ENCODE assay signal across 1 cellular context in the genomic region with DNA sequence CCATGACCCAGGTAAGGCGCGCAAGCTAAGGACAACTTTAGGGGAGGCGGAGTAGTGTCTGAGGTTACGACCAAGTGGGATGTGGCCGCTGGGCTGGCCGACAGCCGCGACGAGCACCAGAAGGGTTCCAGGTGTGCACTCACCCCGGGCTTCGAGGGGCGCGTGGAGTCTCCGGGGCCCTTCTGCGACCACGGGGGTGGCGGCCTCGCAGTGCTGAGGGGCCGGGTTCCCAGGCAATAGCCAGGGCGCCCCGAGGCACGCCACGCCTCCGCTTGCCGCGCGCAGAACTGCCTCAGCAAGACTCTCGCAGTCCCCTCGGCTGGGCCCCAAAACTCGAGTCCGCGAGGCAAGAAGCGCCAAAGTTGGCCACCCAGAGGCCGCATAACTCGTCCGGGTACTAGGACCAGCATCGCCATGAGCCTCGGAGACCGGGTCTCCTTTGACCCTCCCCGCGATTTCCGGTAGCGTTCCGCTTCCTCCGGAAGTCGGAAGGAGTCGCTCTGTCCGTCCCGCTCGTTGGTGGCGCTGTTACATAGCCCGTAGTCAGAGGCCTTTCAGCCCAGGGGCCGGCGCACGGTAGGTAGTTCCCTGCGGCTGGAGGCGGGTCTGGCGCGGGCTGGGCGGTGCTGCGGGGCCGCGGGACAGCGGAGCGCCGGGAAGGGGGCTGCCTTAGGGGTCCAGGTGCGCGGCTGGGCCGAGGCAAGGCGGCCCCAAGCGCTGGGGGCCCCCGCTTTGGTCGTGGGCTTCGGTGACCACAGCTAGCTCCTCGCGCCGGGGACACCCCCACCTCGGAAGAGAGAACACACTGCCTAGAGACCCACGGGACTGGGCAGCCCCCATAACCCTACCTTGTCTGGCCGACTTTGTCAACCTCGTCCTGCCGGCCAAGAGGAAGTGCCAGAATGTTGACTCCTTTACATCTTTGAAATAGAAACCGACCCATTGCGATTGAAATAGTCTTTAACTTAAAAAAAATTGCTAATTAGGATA.
A peak's percentile ranks its signal among the peaks of the same experiment; 100 is the strongest.
TF ChIP-seq lines count a peak whose summit lies in the region.

A gene with protein sequence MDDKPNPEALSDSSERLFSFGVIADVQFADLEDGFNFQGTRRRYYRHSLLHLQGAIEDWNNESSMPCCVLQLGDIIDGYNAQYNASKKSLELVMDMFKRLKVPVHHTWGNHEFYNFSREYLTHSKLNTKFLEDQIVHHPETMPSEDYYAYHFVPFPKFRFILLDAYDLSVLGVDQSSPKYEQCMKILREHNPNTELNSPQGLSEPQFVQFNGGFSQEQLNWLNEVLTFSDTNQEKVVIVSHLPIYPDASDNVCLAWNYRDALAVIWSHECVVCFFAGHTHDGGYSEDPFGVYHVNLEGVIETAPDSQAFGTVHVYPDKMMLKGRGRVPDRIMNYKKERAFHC (plus strand): TSS at position 503 of the 990 bp plus-strand sequence. CDS start 7,333 bp downstream, outside the sequence.
A gene (minus strand): TSS at position 442 of the 990 bp plus-strand sequence. CDS start 26 bp downstream, at position 416.

TF ChIP-seq in HepG2, 621 proteins besides CTCF, POLR2A, EP300 and RAD21 (continued from another document and continues in another):
- TF ChIP-seq, protein P1, sequence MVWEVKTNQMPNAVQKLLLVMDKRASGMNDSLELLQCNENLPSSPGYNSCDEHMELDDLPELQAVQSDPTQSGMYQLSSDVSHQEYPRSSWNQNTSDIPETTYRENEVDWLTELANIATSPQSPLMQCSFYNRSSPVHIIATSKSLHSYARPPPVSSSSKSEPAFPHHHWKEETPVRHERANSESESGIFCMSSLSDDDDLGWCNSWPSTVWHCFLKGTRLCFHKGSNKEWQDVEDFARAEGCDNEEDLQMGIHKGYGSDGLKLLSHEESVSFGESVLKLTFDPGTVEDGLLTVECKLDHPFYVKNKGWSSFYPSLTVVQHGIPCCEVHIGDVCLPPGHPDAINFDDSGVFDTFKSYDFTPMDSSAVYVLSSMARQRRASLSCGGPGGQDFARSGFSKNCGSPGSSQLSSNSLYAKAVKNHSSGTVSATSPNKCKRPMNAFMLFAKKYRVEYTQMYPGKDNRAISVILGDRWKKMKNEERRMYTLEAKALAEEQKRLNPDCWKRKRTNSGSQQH (CRISPR knock-in tag; IDR thresholded peaks at IDR 0.05; ENCODE audit: low read depth), result peak; percentile 48; the same call in 1 of the 2 replicates
- no peak for TF ChIP-seq CHD2 (IDR thresholded peaks at IDR 0.05; ENCODE audit: low read depth, low read length)
- peak; percentile 97 for TF ChIP-seq ZNF556 (CRISPR knock-in tag; IDR thresholded peaks at IDR 0.05; ENCODE audit: borderline replicate concordance)
- TF ChIP-seq, protein P2, sequence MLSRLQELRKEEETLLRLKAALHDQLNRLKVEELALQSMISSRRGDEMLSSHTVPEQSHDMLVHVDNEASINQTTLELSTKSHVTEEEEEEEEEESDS (CRISPR knock-in tag; IDR thresholded peaks at IDR 0.05; ENCODE audit: borderline replicate concordance), result no peak
- TF ChIP-seq NR3C1 (CRISPR knock-in tag; IDR thresholded peaks at IDR 0.05), result no peak
- TF ChIP-seq HHEX (CRISPR knock-in tag; IDR thresholded peaks at IDR 0.05), result no peak
- TF ChIP-seq, protein P3, sequence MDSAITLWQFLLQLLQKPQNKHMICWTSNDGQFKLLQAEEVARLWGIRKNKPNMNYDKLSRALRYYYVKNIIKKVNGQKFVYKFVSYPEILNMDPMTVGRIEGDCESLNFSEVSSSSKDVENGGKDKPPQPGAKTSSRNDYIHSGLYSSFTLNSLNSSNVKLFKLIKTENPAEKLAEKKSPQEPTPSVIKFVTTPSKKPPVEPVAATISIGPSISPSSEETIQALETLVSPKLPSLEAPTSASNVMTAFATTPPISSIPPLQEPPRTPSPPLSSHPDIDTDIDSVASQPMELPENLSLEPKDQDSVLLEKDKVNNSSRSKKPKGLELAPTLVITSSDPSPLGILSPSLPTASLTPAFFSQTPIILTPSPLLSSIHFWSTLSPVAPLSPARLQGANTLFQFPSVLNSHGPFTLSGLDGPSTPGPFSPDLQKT (CRISPR knock-in tag; IDR thresholded peaks at IDR 0.05; ENCODE audit: borderline replicate concordance), result peak; percentile 76; the same call in 1 of the 2 replicates
- TF ChIP-seq, protein P4, sequence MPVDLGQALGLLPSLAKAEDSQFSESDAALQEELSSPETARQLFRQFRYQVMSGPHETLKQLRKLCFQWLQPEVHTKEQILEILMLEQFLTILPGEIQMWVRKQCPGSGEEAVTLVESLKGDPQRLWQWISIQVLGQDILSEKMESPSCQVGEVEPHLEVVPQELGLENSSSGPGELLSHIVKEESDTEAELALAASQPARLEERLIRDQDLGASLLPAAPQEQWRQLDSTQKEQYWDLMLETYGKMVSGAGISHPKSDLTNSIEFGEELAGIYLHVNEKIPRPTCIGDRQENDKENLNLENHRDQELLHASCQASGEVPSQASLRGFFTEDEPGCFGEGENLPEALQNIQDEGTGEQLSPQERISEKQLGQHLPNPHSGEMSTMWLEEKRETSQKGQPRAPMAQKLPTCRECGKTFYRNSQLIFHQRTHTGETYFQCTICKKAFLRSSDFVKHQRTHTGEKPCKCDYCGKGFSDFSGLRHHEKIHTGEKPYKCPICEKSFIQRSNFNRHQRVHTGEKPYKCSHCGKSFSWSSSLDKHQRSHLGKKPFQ (CRISPR knock-in tag; IDR thresholded peaks at IDR 0.05; ENCODE audit: insufficient replicate concordance), result no peak
- TF ChIP-seq ZBTB3 (CRISPR knock-in tag; IDR thresholded peaks at IDR 0.05; ENCODE audit: borderline replicate concordance, low read depth), result no peak
- TF ChIP-seq ZBTB7B (CRISPR knock-in tag; IDR thresholded peaks at IDR 0.05), result peak; percentile 91
- peak; percentile 91 for TF ChIP-seq HOXA5 (CRISPR knock-in tag; IDR thresholded peaks at IDR 0.05)
- TF ChIP-seq, protein P5, sequence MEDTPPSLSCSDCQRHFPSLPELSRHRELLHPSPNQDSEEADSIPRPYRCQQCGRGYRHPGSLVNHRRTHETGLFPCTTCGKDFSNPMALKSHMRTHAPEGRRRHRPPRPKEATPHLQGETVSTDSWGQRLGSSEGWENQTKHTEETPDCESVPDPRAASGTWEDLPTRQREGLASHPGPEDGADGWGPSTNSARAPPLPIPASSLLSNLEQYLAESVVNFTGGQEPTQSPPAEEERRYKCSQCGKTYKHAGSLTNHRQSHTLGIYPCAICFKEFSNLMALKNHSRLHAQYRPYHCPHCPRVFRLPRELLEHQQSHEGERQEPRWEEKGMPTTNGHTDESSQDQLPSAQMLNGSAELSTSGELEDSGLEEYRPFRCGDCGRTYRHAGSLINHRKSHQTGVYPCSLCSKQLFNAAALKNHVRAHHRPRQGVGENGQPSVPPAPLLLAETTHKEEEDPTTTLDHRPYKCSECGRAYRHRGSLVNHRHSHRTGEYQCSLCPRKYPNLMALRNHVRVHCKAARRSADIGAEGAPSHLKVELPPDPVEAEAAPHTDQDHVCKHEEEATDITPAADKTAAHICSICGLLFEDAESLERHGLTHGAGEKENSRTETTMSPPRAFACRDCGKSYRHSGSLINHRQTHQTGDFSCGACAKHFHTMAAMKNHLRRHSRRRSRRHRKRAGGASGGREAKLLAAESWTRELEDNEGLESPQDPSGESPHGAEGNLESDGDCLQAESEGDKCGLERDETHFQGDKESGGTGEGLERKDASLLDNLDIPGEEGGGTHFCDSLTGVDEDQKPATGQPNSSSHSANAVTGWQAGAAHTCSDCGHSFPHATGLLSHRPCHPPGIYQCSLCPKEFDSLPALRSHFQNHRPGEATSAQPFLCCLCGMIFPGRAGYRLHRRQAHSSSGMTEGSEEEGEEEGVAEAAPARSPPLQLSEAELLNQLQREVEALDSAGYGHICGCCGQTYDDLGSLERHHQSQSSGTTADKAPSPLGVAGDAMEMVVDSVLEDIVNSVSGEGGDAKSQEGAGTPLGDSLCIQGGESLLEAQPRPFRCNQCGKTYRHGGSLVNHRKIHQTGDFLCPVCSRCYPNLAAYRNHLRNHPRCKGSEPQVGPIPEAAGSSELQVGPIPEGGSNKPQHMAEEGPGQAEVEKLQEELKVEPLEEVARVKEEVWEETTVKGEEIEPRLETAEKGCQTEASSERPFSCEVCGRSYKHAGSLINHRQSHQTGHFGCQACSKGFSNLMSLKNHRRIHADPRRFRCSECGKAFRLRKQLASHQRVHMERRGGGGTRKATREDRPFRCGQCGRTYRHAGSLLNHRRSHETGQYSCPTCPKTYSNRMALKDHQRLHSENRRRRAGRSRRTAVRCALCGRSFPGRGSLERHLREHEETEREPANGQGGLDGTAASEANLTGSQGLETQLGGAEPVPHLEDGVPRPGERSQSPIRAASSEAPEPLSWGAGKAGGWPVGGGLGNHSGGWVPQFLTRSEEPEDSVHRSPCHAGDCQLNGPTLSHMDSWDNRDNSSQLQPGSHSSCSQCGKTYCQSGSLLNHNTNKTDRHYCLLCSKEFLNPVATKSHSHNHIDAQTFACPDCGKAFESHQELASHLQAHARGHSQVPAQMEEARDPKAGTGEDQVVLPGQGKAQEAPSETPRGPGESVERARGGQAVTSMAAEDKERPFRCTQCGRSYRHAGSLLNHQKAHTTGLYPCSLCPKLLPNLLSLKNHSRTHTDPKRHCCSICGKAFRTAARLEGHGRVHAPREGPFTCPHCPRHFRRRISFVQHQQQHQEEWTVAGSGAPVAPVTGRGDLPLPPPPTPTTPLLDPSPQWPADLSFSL (CRISPR knock-in tag; IDR thresholded peaks at IDR 0.05), result peak; percentile 32; the same call in 1 of the 2 replicates
- TF ChIP-seq, protein P6, sequence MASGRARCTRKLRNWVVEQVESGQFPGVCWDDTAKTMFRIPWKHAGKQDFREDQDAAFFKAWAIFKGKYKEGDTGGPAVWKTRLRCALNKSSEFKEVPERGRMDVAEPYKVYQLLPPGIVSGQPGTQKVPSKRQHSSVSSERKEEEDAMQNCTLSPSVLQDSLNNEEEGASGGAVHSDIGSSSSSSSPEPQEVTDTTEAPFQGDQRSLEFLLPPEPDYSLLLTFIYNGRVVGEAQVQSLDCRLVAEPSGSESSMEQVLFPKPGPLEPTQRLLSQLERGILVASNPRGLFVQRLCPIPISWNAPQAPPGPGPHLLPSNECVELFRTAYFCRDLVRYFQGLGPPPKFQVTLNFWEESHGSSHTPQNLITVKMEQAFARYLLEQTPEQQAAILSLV (CRISPR knock-in tag; IDR thresholded peaks at IDR 0.05; ENCODE audit: borderline replicate concordance), result peak; percentile 88
- no peak for TF ChIP-seq ZBTB1 (CRISPR knock-in tag; IDR thresholded peaks at IDR 0.05; ENCODE audit: borderline replicate concordance)
- no peak for TF ChIP-seq RARA (CRISPR knock-in tag; IDR thresholded peaks at IDR 0.05)
- no peak for TF ChIP-seq ZNF703 (CRISPR knock-in tag; IDR thresholded peaks at IDR 0.05; ENCODE audit: borderline replicate concordance)
- TF ChIP-seq FOXA1 (IDR thresholded peaks at IDR 0.05), result no peak
- peak; percentile 63 for TF ChIP-seq FOXA1 (CRISPR knock-in tag; IDR thresholded peaks at IDR 0.05)
- TF ChIP-seq NR2F2 (IDR thresholded peaks at IDR 0.05; ENCODE audit: borderline replicate concordance, low read depth), result no peak
- TF ChIP-seq, protein P7, sequence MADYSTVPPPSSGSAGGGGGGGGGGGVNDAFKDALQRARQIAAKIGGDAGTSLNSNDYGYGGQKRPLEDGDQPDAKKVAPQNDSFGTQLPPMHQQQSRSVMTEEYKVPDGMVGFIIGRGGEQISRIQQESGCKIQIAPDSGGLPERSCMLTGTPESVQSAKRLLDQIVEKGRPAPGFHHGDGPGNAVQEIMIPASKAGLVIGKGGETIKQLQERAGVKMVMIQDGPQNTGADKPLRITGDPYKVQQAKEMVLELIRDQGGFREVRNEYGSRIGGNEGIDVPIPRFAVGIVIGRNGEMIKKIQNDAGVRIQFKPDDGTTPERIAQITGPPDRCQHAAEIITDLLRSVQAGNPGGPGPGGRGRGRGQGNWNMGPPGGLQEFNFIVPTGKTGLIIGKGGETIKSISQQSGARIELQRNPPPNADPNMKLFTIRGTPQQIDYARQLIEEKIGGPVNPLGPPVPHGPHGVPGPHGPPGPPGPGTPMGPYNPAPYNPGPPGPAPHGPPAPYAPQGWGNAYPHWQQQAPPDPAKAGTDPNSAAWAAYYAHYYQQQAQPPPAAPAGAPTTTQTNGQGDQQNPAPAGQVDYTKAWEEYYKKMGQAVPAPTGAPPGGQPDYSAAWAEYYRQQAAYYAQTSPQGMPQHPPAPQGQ (CRISPR knock-in tag; IDR thresholded peaks at IDR 0.05; ENCODE audit: borderline replicate concordance), result 0 out of 2 replicates have a peak, but pooled peaks have one; percentile 26
- TF ChIP-seq, protein P8, sequence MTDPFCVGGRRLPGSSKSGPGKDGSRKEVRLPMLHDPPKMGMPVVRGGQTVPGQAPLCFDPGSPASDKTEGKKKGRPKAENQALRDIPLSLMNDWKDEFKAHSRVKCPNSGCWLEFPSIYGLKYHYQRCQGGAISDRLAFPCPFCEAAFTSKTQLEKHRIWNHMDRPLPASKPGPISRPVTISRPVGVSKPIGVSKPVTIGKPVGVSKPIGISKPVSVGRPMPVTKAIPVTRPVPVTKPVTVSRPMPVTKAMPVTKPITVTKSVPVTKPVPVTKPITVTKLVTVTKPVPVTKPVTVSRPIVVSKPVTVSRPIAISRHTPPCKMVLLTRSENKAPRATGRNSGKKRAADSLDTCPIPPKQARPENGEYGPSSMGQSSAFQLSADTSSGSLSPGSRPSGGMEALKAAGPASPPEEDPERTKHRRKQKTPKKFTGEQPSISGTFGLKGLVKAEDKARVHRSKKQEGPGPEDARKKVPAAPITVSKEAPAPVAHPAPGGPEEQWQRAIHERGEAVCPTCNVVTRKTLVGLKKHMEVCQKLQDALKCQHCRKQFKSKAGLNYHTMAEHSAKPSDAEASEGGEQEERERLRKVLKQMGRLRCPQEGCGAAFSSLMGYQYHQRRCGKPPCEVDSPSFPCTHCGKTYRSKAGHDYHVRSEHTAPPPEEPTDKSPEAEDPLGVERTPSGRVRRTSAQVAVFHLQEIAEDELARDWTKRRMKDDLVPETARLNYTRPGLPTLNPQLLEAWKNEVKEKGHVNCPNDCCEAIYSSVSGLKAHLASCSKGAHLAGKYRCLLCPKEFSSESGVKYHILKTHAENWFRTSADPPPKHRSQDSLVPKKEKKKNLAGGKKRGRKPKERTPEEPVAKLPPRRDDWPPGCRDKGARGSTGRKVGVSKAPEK (CRISPR knock-in tag; IDR thresholded peaks at IDR 0.05; ENCODE audit: borderline replicate concordance), result no peak; the same call in 1 of the 2 replicates
- TF ChIP-seq, protein P9, sequence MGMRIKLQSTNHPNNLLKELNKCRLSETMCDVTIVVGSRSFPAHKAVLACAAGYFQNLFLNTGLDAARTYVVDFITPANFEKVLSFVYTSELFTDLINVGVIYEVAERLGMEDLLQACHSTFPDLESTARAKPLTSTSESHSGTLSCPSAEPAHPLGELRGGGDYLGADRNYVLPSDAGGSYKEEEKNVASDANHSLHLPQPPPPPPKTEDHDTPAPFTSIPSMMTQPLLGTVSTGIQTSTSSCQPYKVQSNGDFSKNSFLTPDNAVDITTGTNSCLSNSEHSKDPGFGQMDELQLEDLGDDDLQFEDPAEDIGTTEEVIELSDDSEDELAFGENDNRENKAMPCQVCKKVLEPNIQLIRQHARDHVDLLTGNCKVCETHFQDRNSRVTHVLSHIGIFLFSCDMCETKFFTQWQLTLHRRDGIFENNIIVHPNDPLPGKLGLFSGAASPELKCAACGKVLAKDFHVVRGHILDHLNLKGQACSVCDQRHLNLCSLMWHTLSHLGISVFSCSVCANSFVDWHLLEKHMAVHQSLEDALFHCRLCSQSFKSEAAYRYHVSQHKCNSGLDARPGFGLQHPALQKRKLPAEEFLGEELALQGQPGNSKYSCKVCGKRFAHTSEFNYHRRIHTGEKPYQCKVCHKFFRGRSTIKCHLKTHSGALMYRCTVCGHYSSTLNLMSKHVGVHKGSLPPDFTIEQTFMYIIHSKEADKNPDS (CRISPR knock-in tag; IDR thresholded peaks at IDR 0.05), result no peak
- no peak for TF ChIP-seq ATF7 (IDR thresholded peaks at IDR 0.05)
- peak; percentile 31 for TF ChIP-seq ATF7 (CRISPR knock-in tag; IDR thresholded peaks at IDR 0.05)
- TF ChIP-seq ZNF562 (CRISPR knock-in tag; IDR thresholded peaks at IDR 0.05; ENCODE audit: borderline replicate concordance), result no peak
- 0 out of 2 replicates have a peak, but pooled peaks have one; percentile 36 for TF ChIP-seq CAMTA2 (CRISPR knock-in tag; IDR thresholded peaks at IDR 0.05; ENCODE audit: borderline replicate concordance)
- 0 out of 2 replicates have a peak, but pooled peaks have one; percentile 31 for TF ChIP-seq MEIS1 (CRISPR knock-in tag; IDR thresholded peaks at IDR 0.05; ENCODE audit: borderline replicate concordance)
- TF ChIP-seq ZNF24 (IDR thresholded peaks at IDR 0.05), result no peak
- peak; percentile 70; the same call in 1 of the 2 replicates for TF ChIP-seq ZNF772 (CRISPR knock-in tag; IDR thresholded peaks at IDR 0.05)
- no peak for TF ChIP-seq MATR3 (CRISPR knock-in tag; IDR thresholded peaks at IDR 0.05)
